ENCODE assay signal across 10 cellular contexts in the genomic region with DNA sequence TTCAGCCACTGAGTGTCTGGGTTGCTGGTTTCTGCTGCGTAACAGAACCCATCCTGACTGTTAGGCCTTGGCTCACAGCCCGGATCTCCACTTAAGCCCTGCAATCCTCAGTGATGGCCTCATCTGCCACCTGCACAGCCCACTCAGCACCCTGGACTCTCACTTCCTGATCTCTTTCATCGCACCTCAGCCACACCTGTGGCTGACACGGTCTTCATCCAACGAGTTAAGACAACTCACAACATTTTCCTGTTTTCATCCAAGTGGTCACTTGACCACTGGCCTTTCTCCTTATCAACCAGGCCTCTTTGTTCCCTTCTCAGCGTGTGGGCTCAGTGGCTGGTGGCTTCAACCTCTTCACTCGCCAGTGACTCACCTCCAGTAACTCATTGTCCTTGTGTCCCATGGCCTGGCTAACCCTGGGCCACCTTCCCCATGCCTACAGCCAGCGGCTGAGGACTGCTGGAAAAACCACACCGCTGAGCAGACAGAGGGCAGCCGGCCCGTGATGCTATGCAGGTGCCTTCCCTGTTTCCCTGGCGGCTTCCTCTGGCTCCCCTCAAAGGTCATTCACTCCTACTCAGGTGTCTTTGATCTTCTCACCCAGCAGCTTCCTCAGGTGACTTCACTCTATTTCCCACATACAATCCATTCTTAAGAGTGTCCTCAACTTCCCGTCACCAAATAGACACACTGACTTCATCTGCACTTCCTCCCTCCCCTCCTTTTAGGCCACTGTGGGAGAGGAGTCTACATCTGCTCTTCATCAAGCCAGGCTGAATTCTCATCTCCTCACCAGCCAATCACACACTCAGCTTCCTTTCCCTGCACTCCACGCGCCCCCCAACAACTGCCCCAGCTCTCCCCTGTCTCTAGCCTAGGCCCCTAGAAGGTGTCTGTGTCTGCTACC. TPM values are rescaled to one million over a fixed set of nuclear protein-coding genes. Genes with fewer than 3 reads are reported as not detected.
DNase-seq lines count a peak whose midpoint lies in the region; ATAC-seq, FAIRE-seq and TF ChIP-seq lines count a peak whose summit lies in the region.
"Had no signal": no experiment of that assay in that cellular context is flagged by ENCODE, and none has a peak within 500 bp of the region (broad histone marks: within the 10 kb centered on the region; RNA-seq: fewer than 3 reads in every experiment).

No MANE protein-coding gene starts in this region.

- peak overlapping the region; percentile 73 for H3K27ac Mint-ChIP-seq in astrocyte (ENCODE audit: unreplicated experiment)
- H3K27ac Mint-ChIP-seq in mesothelial cell of epicardium, result peak overlapping the region; percentile 57
- no peak overlapping the region for H3K27ac Mint-ChIP-seq in T-cell
- H3K27ac Mint-ChIP-seq: activated T-helper 2 cell treated with anti-CD3 and anti-CD28 coated beads, Interferon-gamma antibody, Interleukin-2, Interleukin-4, amounts not matched to agents 10 μg/mL and 5 μg/mL and 100 μg/mL, durations not matched to agents 14 hours and 24 hours and 36 hours had no signal

- H3K4me3 Mint-ChIP-seq in astrocyte (ENCODE audit: unreplicated experiment) (no peak overlapping the region), mesothelial cell of epicardium (no peak overlapping the region), T-cell (no peak overlapping the region)

- H3K36me3 Mint-ChIP-seq in astrocyte (ENCODE audit: low read depth, unreplicated experiment), result no peaks in the 10 kb centered on the region
- no peaks in the 10 kb centered on the region for H3K36me3 Mint-ChIP-seq in mesothelial cell of epicardium
- no peaks in the 10 kb centered on the region for H3K36me3 Mint-ChIP-seq in T-cell

- peak; percentile 49 for FAIRE-seq in astrocyte (lab: Jason Lieb, UNC)

- H3K4me2 ChIP-seq in astrocyte (ENCODE audit: low read length), result no peak overlapping the region

- TF ChIP-seq CTCF in astrocyte (IDR thresholded peaks at IDR 0.05; ENCODE audit: insufficient read depth, low read depth, low read length), result no peak
- TF ChIP-seq CTCF in mesothelial cell of epicardium (IDR thresholded peaks at IDR 0.05; ENCODE audit: unreplicated experiment), result no peak

- ATAC-seq in T-cell (replicated peaks in 1 of 4) (no peak), GM21723 (IDR thresholded peaks at IDR 0.05; ENCODE audit: unreplicated experiment) (no peak)

- H2AFZ ChIP-seq in astrocyte (ENCODE audit: low read depth, low read length), result no peak overlapping the region
- H2AFZ ChIP-seq: parathyroid adenoma had no signal

- peaks cover 18% of the 10 kb centered on the region for H3K4me1 ChIP-seq in astrocyte (ENCODE audit: insufficient read depth, low read length)
- H3K4me1 ChIP-seq: parathyroid adenoma had no signal

- H4K20me1 ChIP-seq in astrocyte (ENCODE audit: insufficient read depth, low read length), result no peaks in the 10 kb centered on the region

- H3K79me2 ChIP-seq in astrocyte (ENCODE audit: insufficient read depth, low read length), result no peaks in the 10 kb centered on the region
- H3K79me2 ChIP-seq: parathyroid adenoma had no signal

- H3K36me3 ChIP-seq in astrocyte (ENCODE audit: insufficient read depth, low read length), result no peaks in the 10 kb centered on the region

- H3K9me3 ChIP-seq in astrocyte (ENCODE audit: insufficient read depth, low read depth, low read length), result no peaks in the 10 kb centered on the region

- no peak overlapping the region for H3K9ac ChIP-seq in astrocyte (ENCODE audit: low read length)
- H3K9ac ChIP-seq: parathyroid adenoma had no signal

- H3K27me3 ChIP-seq in astrocyte (ENCODE audit: insufficient read depth, low read length), result no peaks in the 10 kb centered on the region

- CTCF ChIA-PET in T-cell (lab: Charles Lee), result no interaction called here

- H3K27me3 Mint-ChIP-seq in astrocyte (ENCODE audit: low read depth, unreplicated experiment) (peaks cover 14% of the 10 kb centered on the region), mesothelial cell of epicardium (ENCODE audit: low read depth) (peaks cover 2% of the 10 kb centered on the region), T-cell (no peaks in the 10 kb centered on the region)

- H3K27ac ChIP-seq in astrocyte (ENCODE audit: low read depth, low read length), result no peak overlapping the region
- H3K27ac ChIP-seq: parathyroid adenoma had no signal

- POLR2A ChIA-PET in T-cell (lab: Charles Lee), result no interaction called here

- H3K4me3 ChIP-seq in astrocyte (ENCODE audit: insufficient read depth, low read depth, low read length), result no peak overlapping the region

- H3K4me1 Mint-ChIP-seq in astrocyte (ENCODE audit: low read depth, unreplicated experiment) (peaks cover 15% of the 10 kb centered on the region), mesothelial cell of epicardium (peaks cover 26% of the 10 kb centered on the region), T-cell (peaks cover 0 to 4% (median 0%) of the 10 kb centered on the region in 3 donors)

- DNase-seq in GM03348 (ENCODE audit: low spot score) (peak; percentile 38), NCI-H2029 treated with DMSO at 0.1 percent for 48 hours (lab: John Stamatoyannopoulos, UW) (peak; percentile 100), astrocyte (ENCODE audit: low read depth) (peak; percentile 69), mesothelial cell of epicardium (ENCODE audit: low spot score in 2 of 2, unreplicated experiment in 2 of 2) (no peak), NCI-H526 treated with DMSO at 0.1 percent for 48 hours (lab: John Stamatoyannopoulos, UW) (no peak), T-cell (no peak), mesenteric fat pad (ENCODE audit: low spot score) (no peak)

- H3K9me3 Mint-ChIP-seq in astrocyte (ENCODE audit: unreplicated experiment) (no peaks in the 10 kb centered on the region), mesothelial cell of epicardium (no peaks in the 10 kb centered on the region), T-cell (no peaks in the 10 kb centered on the region)
- H3K9me3 Mint-ChIP-seq: activated T-helper 2 cell treated with anti-CD3 and anti-CD28 coated beads, Interferon-gamma antibody, Interleukin-2, Interleukin-4, amounts not matched to agents 10 μg/mL and 5 μg/mL and 100 μg/mL, durations not matched to agents 14 hours and 24 hours and 36 hours had no signal

RNA-seq across cellular contexts. Expression of a gene that starts 19.9 kb away (rescaled TPM):
- total RNA-seq in astrocyte (0.45 TPM in 1 of 2 replicates, not detected in the other), mesothelial cell of epicardium (2.7 to 4.1 TPM (median 3.5 TPM) in 3 replicates), T-cell (not detected), mesenteric fat pad (not detected)
- total RNA-seq: activated T-helper 2 cell treated with anti-CD3 and anti-CD28 coated beads, Interferon-gamma antibody, Interleukin-2, Interleukin-4, amounts not matched to agents 10 μg/mL and 5 μg/mL and 100 μg/mL, durations not matched to agents 14 hours and 24 hours and 36 hours had no signal

Comparison
In these comparisons a context has a peak if more than half of its experiments do, and no peak if none do; other contexts are left out.
1. DNase-seq: peak in GM03348 (single experiment), NCI-H2029 treated with DMSO at 0.1 percent for 48 hours (single experiment) and astrocyte (single experiment); none in mesothelial cell of epicardium (0 of 2), NCI-H526 treated with DMSO at 0.1 percent for 48 hours (single experiment), T-cell (0 of 34) and mesenteric fat pad (single experiment).
2. H3K27ac Mint-ChIP-seq: peak in astrocyte (single experiment) and mesothelial cell of epicardium (single experiment); none in T-cell (0 of 2).